21 cellular contexts compared by ENCODE assay signal in genomic region chr9:133894377-133895321, GRCh38.
DNase-seq lines count a peak whose midpoint lies in the region; ATAC-seq and TF ChIP-seq lines count a peak whose summit lies in the region.
"Had no signal": no experiment of that assay in that cellular context is flagged by ENCODE, and none has a peak within 500 bp of the region (broad histone marks: within the 10 kb centered on the region; RNA-seq: fewer than 3 reads in every experiment).

No MANE protein-coding gene starts in this region.

- no peaks in the 10 kb centered on the region for H4K20me1 ChIP-seq in H9 (ENCODE audit: control insufficient read depth, insufficient read depth, insufficient read length)

- H3K27me3 ChIP-seq in H9 (ENCODE audit: insufficient read depth, low read length) = no peaks in the 10 kb centered on the region
- H3K27me3 ChIP-seq: BE2C had no signal

- no peak overlapping the region for H3K4ac ChIP-seq in H9 (ENCODE audit: low read depth, low read length)

- H3T11ph ChIP-seq in H9 (ENCODE audit: low read length) = no peak overlapping the region

- no peaks in the 10 kb centered on the region; the same call in 1 of the 2 replicates for H3K4me1 ChIP-seq in H9 (ENCODE audit: insufficient read depth, low read length)

- peak overlapping the region; percentile 42 for H2BK5ac ChIP-seq in H9 (ENCODE audit: insufficient read length, low read length)

- H2BK15ac ChIP-seq in H9 (ENCODE audit: low read depth, low read length) = no peak overlapping the region

- H2AFZ ChIP-seq in H9 (ENCODE audit: low read length) = no peak overlapping the region

- DNase-seq in H9 = no peak
- no peak for DNase-seq in glutamatergic neuron
- DNase-seq in nephron progenitor cell = no peak
- DNase-seq in stimulated activated naive B cell treated with anti-CD40 and anti-IgM and Interleukin-4, amounts not matched to agents 10 μg/mL and 1 μg/mL and 100 μg/mL, for 72 hours = no peak
- no peak for DNase-seq in AG20443 (ENCODE audit: low spot score)
- DNase-seq in inferior parietal cortex (ENCODE audit: extremely low spot score) = no peak
- no peak for DNase-seq in stimulated activated naive CD8-positive, alpha-beta T cell treated with anti-CD3 and anti-CD28 coated beads, Interleukin-15, Interleukin-2, amounts not matched to agents 100 U/mL and 50 U/mL, for 24 hours
- DNase-seq: BE2C; CD4-positive, alpha-beta T cell; COR-L47; DND-41; GOT3; Kasumi-1; NCI-H1694; NCI-H2081 treated with DMSO at 0.1 percent for 48 hours; NCI-H2171 treated with DMSO at 0.1 percent for 48 hours; NCI-H446; OCI-M1 had no signal

- H4K91ac ChIP-seq in H9 (ENCODE audit: insufficient read length, low read depth, low read length) = no peak overlapping the region

- H3K79me2 ChIP-seq in H9 (ENCODE audit: insufficient read depth, low read length) = peaks cover 2% of the 10 kb centered on the region; the same call in 1 of the 2 replicates

- no peak overlapping the region for H3K4me2 ChIP-seq in H9 (ENCODE audit: insufficient read depth, insufficient read length, low read length)
- H3K4me2 ChIP-seq: A549 had no signal

- no peaks in the 10 kb centered on the region for H3K9me3 ChIP-seq in H9 (ENCODE audit: control insufficient read depth, low read depth, low read length)
- H3K9me3 ChIP-seq: A549, BE2C had no signal

- peak overlapping the region; percentile 4 to 64 (median 40); a peak in 4 of 7 replicates for H3K27ac Mint-ChIP-seq in H9
- H3K27ac Mint-ChIP-seq in glutamatergic neuron (ENCODE audit: unreplicated experiment) = peak overlapping the region; percentile 49
- peak overlapping the region; percentile 92 for H3K27ac Mint-ChIP-seq in nephron progenitor cell
- H3K27ac Mint-ChIP-seq in stimulated activated naive B cell treated with anti-CD40 and anti-IgM and Interleukin-4, amounts not matched to agents 10 μg/mL and 1 μg/mL and 100 μg/mL, for 72 hours = peak overlapping the region; percentile 86
- H3K27ac Mint-ChIP-seq: CD4-positive, alpha-beta T cell had no signal

- no peak overlapping the region for H3K27ac ChIP-seq in H9 (ENCODE audit: insufficient read length, low read depth, low read length)

- no peak overlapping the region for H2BK120ac ChIP-seq in H9 (ENCODE audit: low read depth, low read length, poor library complexity, severe bottlenecking)

- no peak overlapping the region for H4K8ac ChIP-seq in H9 (replicated peaks; ENCODE audit: insufficient read length, low read depth, low read length)

- H2AK5ac ChIP-seq in H9 (ENCODE audit: insufficient read length, low read length) = no peak overlapping the region

- H3K23me2 ChIP-seq in H9 (ENCODE audit: insufficient read length, low read depth, low read length, poor library complexity, severe bottlenecking) = no peaks in the 10 kb centered on the region

- H3K18ac ChIP-seq in H9 (ENCODE audit: insufficient read length, low read depth, low read length) = no peak overlapping the region

- H3K4me1 Mint-ChIP-seq in H9 = peaks cover 25 to 35% of the 10 kb centered on the region in 2 experiments
- H3K4me1 Mint-ChIP-seq in glutamatergic neuron (ENCODE audit: low read depth, unreplicated experiment) = peaks cover 45% of the 10 kb centered on the region
- peaks cover 75% of the 10 kb centered on the region for H3K4me1 Mint-ChIP-seq in nephron progenitor cell
- H3K4me1 Mint-ChIP-seq in stimulated activated naive B cell treated with anti-CD40 and anti-IgM and Interleukin-4, amounts not matched to agents 10 μg/mL and 1 μg/mL and 100 μg/mL, for 72 hours = peaks cover 29 to 44% of the 10 kb centered on the region in 2 donors

- H3K36me3 Mint-ChIP-seq in H9 (ENCODE audit: insufficient read depth in 1 of 3, low read depth in 3 of 3) = peaks cover 2 to 12% (median 8%) of the 10 kb centered on the region in 3 experiments; a peak in 5 of 7 replicates
- peaks cover 5% of the 10 kb centered on the region for H3K36me3 Mint-ChIP-seq in glutamatergic neuron (ENCODE audit: unreplicated experiment)
- H3K36me3 Mint-ChIP-seq in nephron progenitor cell (ENCODE audit: low read depth) = no peaks in the 10 kb centered on the region
- H3K36me3 Mint-ChIP-seq in stimulated activated naive B cell treated with anti-CD40 and anti-IgM and Interleukin-4, amounts not matched to agents 10 μg/mL and 1 μg/mL and 100 μg/mL, for 72 hours = peaks cover 37 to 41% of the 10 kb centered on the region in 2 donors

- TF ChIP-seq CTCF in H9 (conservative IDR thresholded peaks at IDR 0.05) = no peak
- no peak for TF ChIP-seq CTCF in glutamatergic neuron (IDR thresholded peaks at IDR 0.05; ENCODE audit: partially characterized antibody, unreplicated experiment)
- no peak for TF ChIP-seq CTCF in nephron progenitor cell (IDR thresholded peaks at IDR 0.05)

- ATAC-seq in stimulated activated naive B cell treated with anti-CD40 and anti-IgM and Interleukin-4, amounts not matched to agents 10 μg/mL and 1 μg/mL and 100 μg/mL, for 72 hours (replicated peaks) = no peak
- ATAC-seq in HG03139 (IDR thresholded peaks at IDR 0.05; ENCODE audit: unreplicated experiment) = no peak
- no peak for ATAC-seq in stimulated activated naive CD8-positive, alpha-beta T cell treated with anti-CD3 and anti-CD28 coated beads, Interleukin-15, Interleukin-2, amounts not matched to agents 100 U/mL and 50 U/mL, for 24 hours
- ATAC-seq: A549, Right ventricle myocardium inferior had no signal

- H3K9me3 Mint-ChIP-seq in H9 = no peaks in the 10 kb centered on the region; a peak in 2 of 5 replicates
- peaks cover 39% of the 10 kb centered on the region for H3K9me3 Mint-ChIP-seq in glutamatergic neuron (ENCODE audit: unreplicated experiment)
- peaks cover 6% of the 10 kb centered on the region for H3K9me3 Mint-ChIP-seq in nephron progenitor cell
- H3K9me3 Mint-ChIP-seq in stimulated activated naive B cell treated with anti-CD40 and anti-IgM and Interleukin-4, amounts not matched to agents 10 μg/mL and 1 μg/mL and 100 μg/mL, for 72 hours = no peaks in the 10 kb centered on the region
- H3K9me3 Mint-ChIP-seq: CD4-positive, alpha-beta T cell had no signal

- no peak overlapping the region for H2BK12ac ChIP-seq in H9 (ENCODE audit: insufficient read length, low read depth, low read length)

- H3K27me3 Mint-ChIP-seq in H9 (ENCODE audit: low read depth) = peaks cover 1% of the 10 kb centered on the region
- H3K27me3 Mint-ChIP-seq in glutamatergic neuron (ENCODE audit: unreplicated experiment) = peaks cover 23% of the 10 kb centered on the region
- no peaks in the 10 kb centered on the region for H3K27me3 Mint-ChIP-seq in nephron progenitor cell (ENCODE audit: low read depth, poor library complexity)
- no peaks in the 10 kb centered on the region for H3K27me3 Mint-ChIP-seq in stimulated activated naive B cell treated with anti-CD40 and anti-IgM and Interleukin-4, amounts not matched to agents 10 μg/mL and 1 μg/mL and 100 μg/mL, for 72 hours
- H3K27me3 Mint-ChIP-seq: CD4-positive, alpha-beta T cell had no signal

- H3K9ac ChIP-seq in H9 (ENCODE audit: extremely low read depth, insufficient read length, low read length) = no peak overlapping the region

- H2BK20ac ChIP-seq in H9 (ENCODE audit: low read depth, low read length, poor library complexity, severe bottlenecking) = no peak overlapping the region

- H3K23ac ChIP-seq in H9 (ENCODE audit: insufficient read length, low read depth, low read length) = no peak overlapping the region

- no peak overlapping the region; the same call in 1 of the 2 replicates for H3K14ac ChIP-seq in H9 (ENCODE audit: insufficient read depth, low read length)

- H3K4me3 Mint-ChIP-seq in H9 = no peak overlapping the region
- peak overlapping the region; percentile 61 for H3K4me3 Mint-ChIP-seq in glutamatergic neuron (ENCODE audit: unreplicated experiment)
- no peak overlapping the region for H3K4me3 Mint-ChIP-seq in nephron progenitor cell
- no peak overlapping the region for H3K4me3 Mint-ChIP-seq in stimulated activated naive B cell treated with anti-CD40 and anti-IgM and Interleukin-4, amounts not matched to agents 10 μg/mL and 1 μg/mL and 100 μg/mL, for 72 hours
- H3K4me3 Mint-ChIP-seq: CD4-positive, alpha-beta T cell had no signal

- H3K79me1 ChIP-seq in H9 (ENCODE audit: insufficient read depth, low read depth, low read length, poor library complexity, severe bottlenecking) = no peaks in the 10 kb centered on the region

- no peak overlapping the region for H3K56ac ChIP-seq in H9 (ENCODE audit: insufficient read length, low read depth, low read length)

- no CpG with 5 or more reads among the region's 24 CpGs for WGBS in H9 (ENCODE audit: extremely low coverage, insufficient read length, low lambda C conversion rate)

- no peak overlapping the region for H4K5ac ChIP-seq in H9 (ENCODE audit: insufficient read length, low read depth, low read length)

Comparison
In these comparisons a context has a peak if more than half of its experiments do, and no peak if none do; other contexts are left out.
1. H3K27ac Mint-ChIP-seq: peak in every context shown above with its lines; median percentile 92 in nephron progenitor cell; 86 in stimulated activated naive B cell treated with anti-CD40 and anti-IgM and Interleukin-4, amounts not matched to agents 10 μg/mL and 1 μg/mL and 100 μg/mL, for 72 hours; 49 in glutamatergic neuron; 40 in H9.